In the genomic region with DNA sequence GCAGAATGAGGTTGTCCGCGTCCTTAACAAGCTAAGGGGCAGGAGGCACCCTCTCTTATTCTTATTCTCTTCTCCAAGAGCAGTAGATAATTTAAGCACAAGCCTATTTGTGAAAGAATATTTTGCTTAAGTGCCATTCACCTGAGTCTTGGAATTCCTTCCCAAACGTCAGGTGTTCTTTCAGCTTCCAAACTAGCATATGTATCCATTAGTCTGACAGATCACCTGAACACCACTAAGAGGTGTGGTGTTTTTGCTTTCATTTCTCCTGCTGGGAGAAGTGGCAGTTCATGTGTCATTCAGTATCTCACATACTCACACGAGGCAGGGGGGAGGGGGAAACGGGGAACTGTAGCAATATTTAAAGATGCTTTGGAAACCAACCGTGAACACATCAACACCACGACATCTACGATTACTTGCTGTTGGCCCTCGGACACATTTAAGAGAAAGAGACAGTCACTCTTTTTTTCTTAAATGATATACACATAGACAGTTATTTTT, we compare ENCODE assay signal across 1 cellular context.
TF ChIP-seq lines count a peak whose summit lies in the region.

No MANE protein-coding gene starts in this region.

TF ChIP-seq in SK-N-SH, 30 proteins besides CTCF, POLR2A, EP300 and RAD21 (continued from another document):
- TF ChIP-seq REST (IDR thresholded peaks at IDR 0.05; ENCODE audit: low read depth, low read length) (no peak), EZH2phosphoT487 (IDR thresholded peaks at IDR 0.05; ENCODE audit: borderline replicate concordance, low read depth) (no peak)
